Comparison of ENCODE assay signal across 8 cellular contexts in the genomic region with DNA sequence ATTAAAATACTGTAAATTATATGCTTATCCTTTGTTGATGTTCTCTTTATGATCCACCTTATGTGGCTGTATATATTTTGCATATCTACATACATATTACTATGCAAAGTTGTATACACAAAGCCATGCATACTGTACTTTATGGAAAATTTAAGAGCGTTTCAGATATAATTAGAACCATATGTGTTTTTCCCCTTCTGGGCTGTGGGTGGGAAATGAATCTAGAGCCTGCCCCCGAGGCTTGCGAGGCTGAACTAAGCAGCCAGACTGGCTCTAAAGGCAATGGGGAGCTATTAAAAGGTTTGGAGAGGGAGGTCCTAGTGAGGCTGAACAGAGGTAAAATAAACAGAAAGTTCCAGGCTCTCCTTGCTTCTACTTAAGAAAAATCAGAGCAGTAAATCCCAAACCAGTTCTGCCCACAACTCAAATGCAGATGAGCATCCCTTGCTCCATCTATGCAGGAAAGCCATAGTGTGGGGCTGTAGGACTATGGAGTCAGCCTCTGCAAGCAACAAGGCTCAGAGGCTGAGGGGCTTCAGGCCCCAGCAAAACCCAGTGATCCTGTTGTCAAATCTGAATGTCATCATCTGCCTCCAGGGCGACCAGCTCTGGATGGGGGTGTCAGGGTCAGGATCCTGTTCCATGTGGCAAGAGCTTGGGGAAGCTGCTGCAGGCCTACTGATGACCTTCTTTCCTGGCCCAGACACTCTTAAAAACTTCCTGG. TPM values are rescaled to one million over a fixed set of nuclear protein-coding genes. Genes with fewer than 3 reads are reported as not detected.
DNase-seq lines count a peak whose midpoint lies in the region; FAIRE-seq and TF ChIP-seq lines count a peak whose summit lies in the region.

No MANE protein-coding gene starts in this region.

- peak overlapping the region; percentile 89 for H2AFZ ChIP-seq in parathyroid adenoma

- FAIRE-seq in GM12891 (lab: Jason Lieb, UNC) = no peak

- DNase-seq in GM12891 (ENCODE audit: insufficient read length, low spot score) (no peak), RPMI8226 (peak; percentile 29), epithelial cell of esophagus (ENCODE audit: low read depth) (peak; percentile 15), LoVo (ENCODE audit: low spot score) (no peak), OCI-M1 (lab: John Stamatoyannopoulos, UW) (no peak), 8988T (no peak)
- DNase-seq in activated CD4-positive, alpha-beta T cell treated with anti-CD3 and anti-CD28 coated beads for 1 hour = no peak

- H3K9me3 ChIP-seq in parathyroid adenoma (ENCODE audit: control insufficient read depth, low read length) = no peaks in the 10 kb centered on the region

- no peaks in the 10 kb centered on the region for H3K36me3 ChIP-seq in parathyroid adenoma (ENCODE audit: control insufficient read depth, insufficient read depth, low read length)

- H3K9ac ChIP-seq in parathyroid adenoma = no peak overlapping the region

- H3K4me3 ChIP-seq in epithelial cell of esophagus (ENCODE audit: low read length) = no peak overlapping the region
- H3K4me3 ChIP-seq in parathyroid adenoma (ENCODE audit: low read depth, low read length) = peak overlapping the region; percentile 61

- peaks cover 49% of the 10 kb centered on the region for H3K4me1 ChIP-seq in parathyroid adenoma

- H3K27ac ChIP-seq in parathyroid adenoma = peak overlapping the region; percentile 89

- TF ChIP-seq CTCF in epithelial cell of esophagus (IDR thresholded peaks at IDR 0.05; ENCODE audit: insufficient read depth, low read depth, low read length, missing control alignments) = no peak
- no peak for TF ChIP-seq CTCF in parathyroid adenoma (IDR thresholded peaks at IDR 0.05)

- TF ChIP-seq POLR2A in GM12891 (IDR thresholded peaks at IDR 0.05; ENCODE audit: low read depth, low read length) = 0 out of 2 replicates have a peak, but pooled peaks have one; percentile 20

- H3K79me2 ChIP-seq in parathyroid adenoma = no peaks in the 10 kb centered on the region

- H3K4me2 ChIP-seq in parathyroid adenoma (ENCODE audit: low read length) = peak overlapping the region; percentile 98

- no peaks in the 10 kb centered on the region for H3K27me3 ChIP-seq in parathyroid adenoma (ENCODE audit: control insufficient read depth, insufficient read depth, low read length)

TF ChIP-seq in GM12891, 5 proteins besides CTCF, POLR2A, EP300 and RAD21:
- TF ChIP-seq POU2F2 (IDR thresholded peaks at IDR 0.05; ENCODE audit: low read depth, low read length) = no peak
- no peak for TF ChIP-seq POLR2AphosphoS5 (IDR thresholded peaks at IDR 0.05; ENCODE audit: low read depth, low read length)
- TF ChIP-seq TAF1 (IDR thresholded peaks at IDR 0.05; ENCODE audit: low read depth, low read length) = no peak
- no peak for TF ChIP-seq SPI1 (IDR thresholded peaks at IDR 0.05; ENCODE audit: low read depth, low read length)
- TF ChIP-seq PAX5 (IDR thresholded peaks at IDR 0.05; ENCODE audit: insufficient read depth, low read length, severe bottlenecking) = no peak
TF ChIP-seq in GM12891: peak in this region for 0.

RNA-seq across cellular contexts. Expression of gene DDIT4, which starts 14.1 kb away (rescaled TPM):
- 93.2 TPM for polyA plus RNA-seq in GM12891 (2012; ENCODE audit: low read depth, missing spikeins)

RNA-seq across cellular contexts. Expression of gene ASCC1, which starts 43.6 kb away (rescaled TPM):
- 36.5 TPM for polyA plus RNA-seq in GM12891 (2012; ENCODE audit: low read depth, missing spikeins)

RNA-seq across cellular contexts. Expression of gene ANAPC16, which starts 43.8 kb away (rescaled TPM):
- 101 TPM for polyA plus RNA-seq in GM12891 (2012; ENCODE audit: low read depth, missing spikeins)

Comparison
In these comparisons a context has a peak if more than half of its experiments do, and no peak if none do; other contexts are left out.
1. DNase-seq: peak in RPMI8226 (single experiment) and epithelial cell of esophagus (single experiment); none in GM12891 (single experiment), LoVo (single experiment), OCI-M1 (single experiment), 8988T (single experiment) and activated CD4-positive, alpha-beta T cell treated with anti-CD3 and anti-CD28 coated beads for 1 hour (single experiment).